In genomic region chr9:73149371-73150067, GRCh38 we compare ENCODE assay signal across 9 cellular contexts. TPM values are rescaled to one million over a fixed set of nuclear protein-coding genes. Genes with fewer than 3 reads are reported as not detected.
A peak's percentile ranks its signal among the peaks of the same experiment; 100 is the strongest.
DNase-seq lines count a peak whose midpoint lies in the region; ATAC-seq, FAIRE-seq and TF ChIP-seq lines count a peak whose summit lies in the region.
"Had no signal": no experiment of that assay in that cellular context is flagged by ENCODE, and none has a peak within 500 bp of the region (broad histone marks: within the 10 kb centered on the region; RNA-seq: fewer than 3 reads in every experiment).

No MANE protein-coding gene starts in this region.

- H3K36me3 Mint-ChIP-seq in MCF 10A (ENCODE audit: insufficient read depth, unreplicated experiment) = peaks cover 30% of the 10 kb centered on the region
- H3K36me3 Mint-ChIP-seq: naive B cell had no signal

- no peaks in the 10 kb centered on the region for H3K9me3 ChIP-seq in A549
- H3K9me3 ChIP-seq in lower lobe of right lung = no peaks in the 10 kb centered on the region
- H3K9me3 ChIP-seq in uterus = no peaks in the 10 kb centered on the region

- H3K27ac ChIP-seq in A549 = peak overlapping the region; percentile 87 to 89
- peak overlapping the region; percentile 74 for H3K27ac ChIP-seq in lower lobe of right lung
- peak overlapping the region; percentile 60 to 89 for H3K27ac ChIP-seq in uterus

- H3K27me3 Mint-ChIP-seq in MCF 10A (ENCODE audit: insufficient read depth, unreplicated experiment) = no peaks in the 10 kb centered on the region

- POLR2A ChIA-PET in A549 (lab: Yijun Ruan, JAX) (interaction anchor here (1.2 kb wide), 1 partner anchor 16 kb away, joined by 5 read pairs; no protein-coding TSS in a partner anchor), MCF 10A (lab: Yijun Ruan, JAX) (interaction anchor here (0.7 to 7.8 kb wide), 6 partner anchors 9 to 1939 kb away, joined by 3 to 183 read pairs (median 5); partner anchors contain the start of genes NMRK1 and OSTF1)

- TF ChIP-seq POLR2A in A549 (IDR thresholded peaks at IDR 0.05; ENCODE audit: low read length) (no peak), uterus (IDR thresholded peaks at IDR 0.05) (no peak)

- CTCF ChIA-PET in A549 (lab: Yijun Ruan, JAX) (interaction anchor here (0.6 to 1.5 kb wide), 2 partner anchors 12 to 547 kb away, joined by 5 read pairs; no protein-coding TSS in a partner anchor), MCF 10A (lab: Yijun Ruan, JAX) (interaction anchor here (0.6 to 1.4 kb wide), 3 partner anchors 15 to 878 kb away, joined by 3 to 4 read pairs (median 4); no protein-coding TSS in a partner anchor)

- H3K4me1 ChIP-seq in A549 (peaks cover 60% of the 10 kb centered on the region), lower lobe of right lung (peaks cover 51% of the 10 kb centered on the region), uterus (peaks cover 0 to 21% of the 10 kb centered on the region in 2 donors)

- H3K36me3 ChIP-seq in lower lobe of right lung = peaks cover 1% of the 10 kb centered on the region
- no peaks in the 10 kb centered on the region for H3K36me3 ChIP-seq in uterus

- peak overlapping the region; percentile 56 for H3K4me3 Mint-ChIP-seq in MCF 10A (ENCODE audit: unreplicated experiment)
- H3K4me3 Mint-ChIP-seq: naive B cell had no signal

- no TSS peak for BruUV-seq in MCF 10A (replicated peaks; lab: Mats Ljungman, UMichigan)

- peak; percentile 57 to 75 for DNase-seq in A549 (ENCODE audit: low read depth in 1 of 2, low spot score in 1 of 2)
- peak; percentile 80 for DNase-seq in NCI-H460 (ENCODE audit: extremely low read depth, low read depth)
- DNase-seq in MCF 10A (ENCODE audit: unreplicated experiment) = peak; percentile 83
- no peak for DNase-seq in lower lobe of right lung
- no peak for DNase-seq in uterus
- DNase-seq in NK-92 (lab: John Stamatoyannopoulos, UW; ENCODE audit: unreplicated experiment) = no peak
- DNase-seq: naive B cell had no signal

- H3K27me3 ChIP-seq in lower lobe of right lung (ENCODE audit: low read depth) = no peaks in the 10 kb centered on the region
- no peaks in the 10 kb centered on the region for H3K27me3 ChIP-seq in uterus

- TF ChIP-seq RAD21 in A549 (conservative IDR thresholded peaks at IDR 0.05 in 1 of 2, IDR thresholded peaks at IDR 0.05 in 1 of 2) = 0 out of 5 replicates have a peak, but pooled peaks of 1 of the 2 experiments have one; percentile 17

- peaks cover 40% of the 10 kb centered on the region for H3K4me1 Mint-ChIP-seq in MCF 10A (ENCODE audit: insufficient read depth, unreplicated experiment)

- FAIRE-seq in A549 (lab: Jason Lieb, UNC) = peak; percentile 99

- H3K4me3 ChIP-seq in A549 (peak overlapping the region; percentile 17; the same call in 1 of the 3 replicates), lower lobe of right lung (peak overlapping the region; percentile 6), uterus (peak overlapping the region in 1 of 2 donors; percentile 2)

- WGBS in A549 (ENCODE audit: missing lambda C conversion rate) = 3% methylated on average over 4 of the region's 4 CpGs

- TF ChIP-seq EP300 in A549 (IDR thresholded peaks at IDR 0.05) = peak in 1 of 2 experiments; percentile 32; a peak in 2 of 5 replicates

- peak overlapping the region; percentile 86 for H3K27ac Mint-ChIP-seq in MCF 10A (ENCODE audit: low read depth, unreplicated experiment)

- H3K9me3 Mint-ChIP-seq in MCF 10A (ENCODE audit: unreplicated experiment) = no peaks in the 10 kb centered on the region

- intact Hi-C loops in MCF 10A (cut with micrococcal nuclease) (loop anchor here (1.0 kb wide), 1 partner anchor 15 kb away; no protein-coding TSS in a partner anchor), lower lobe of right lung (cut with DNase I) (no loop called here), uterus (cut with DNase I; ENCODE audit: low total_unique reads) (no loop called here)

- H3K4me2 ChIP-seq in A549 = peak overlapping the region; percentile 89

- TF ChIP-seq CTCF in A549 (IDR thresholded peaks at IDR 0.05) = no peak
- no peak for TF ChIP-seq CTCF in MCF 10A (IDR thresholded peaks at IDR 0.05; ENCODE audit: unreplicated experiment)
- no peak for TF ChIP-seq CTCF in lower lobe of right lung (IDR thresholded peaks at IDR 0.05)
- no peak for TF ChIP-seq CTCF in uterus (IDR thresholded peaks at IDR 0.05)

- ATAC-seq in A549 (peak; percentile 50 to 62; a peak in 4 of 6 replicates), GM18502 (IDR thresholded peaks at IDR 0.05; ENCODE audit: poor library complexity, unreplicated experiment) (peak; percentile 74), HG02852 (IDR thresholded peaks at IDR 0.05; ENCODE audit: unreplicated experiment) (peak; percentile 65), lower lobe of right lung (peak; percentile 60 to 71)

TF ChIP-seq in A549, 52 proteins besides CTCF, POLR2A, EP300 and RAD21 (continues in another document):
- TF ChIP-seq EHMT2 (IDR thresholded peaks at IDR 0.05; ENCODE audit: low read depth) (no peak), JUN (IDR thresholded peaks at IDR 0.05) (peak; percentile 73 to 86; a peak in 3 of 5 replicates), ZSCAN20 (CRISPR knock-in tag; IDR thresholded peaks at IDR 0.05) (no peak), TFCP2L1 (CRISPR knock-in tag; IDR thresholded peaks at IDR 0.05) (no peak), CBX8 (IDR thresholded peaks at IDR 0.05) (no peak), ZNF302 (CRISPR knock-in tag; IDR thresholded peaks at IDR 0.05) (no peak), ZFP36 (IDR thresholded peaks at IDR 0.05; ENCODE audit: borderline replicate concordance, partially characterized antibody) (no peak), RFX5 (IDR thresholded peaks at IDR 0.05) (no peak; the same call in 1 of the 2 replicates), RCOR1 (IDR thresholded peaks at IDR 0.05; ENCODE audit: low read depth, low read length) (no peak), HES2 (IDR thresholded peaks at IDR 0.05) (no peak), GATA3 (IDR thresholded peaks at IDR 0.05; ENCODE audit: borderline replicate concordance) (peak; percentile 84; the same call in 1 of the 2 replicates), CHD4 (IDR thresholded peaks at IDR 0.05; ENCODE audit: borderline replicate concordance) (no peak), USF2 (IDR thresholded peaks at IDR 0.05) (no peak), EHF (CRISPR knock-in tag; IDR thresholded peaks at IDR 0.05) (no peak), MAFK (IDR thresholded peaks at IDR 0.05; ENCODE audit: partially characterized antibody) (peak; percentile 32), HMGXB4 (CRISPR knock-in tag; IDR thresholded peaks at IDR 0.05; ENCODE audit: borderline replicate concordance) (no peak), ATOH8 (CRISPR knock-in tag; IDR thresholded peaks at IDR 0.05; ENCODE audit: low read depth) (no peak), HOXB5 (CRISPR knock-in tag; IDR thresholded peaks at IDR 0.05) (no peak), BHLHE40 (IDR thresholded peaks at IDR 0.05; ENCODE audit: low read depth, low read length) (no peak), CHD2 (IDR thresholded peaks at IDR 0.05; ENCODE audit: low read length, partially characterized antibody) (no peak), NPAS2 (CRISPR knock-in tag; IDR thresholded peaks at IDR 0.05; ENCODE audit: borderline replicate concordance) (no peak), CBX2 (IDR thresholded peaks at IDR 0.05; ENCODE audit: borderline replicate concordance, low read depth) (no peak), FOXS1 (CRISPR knock-in tag; IDR thresholded peaks at IDR 0.05) (no peak), TP53 (CRISPR knock-in tag; IDR thresholded peaks at IDR 0.05) (no peak), ESRRA (IDR thresholded peaks at IDR 0.05; ENCODE audit: borderline replicate concordance, low read length) (no peak)

RNA-seq across cellular contexts. Expression of gene ANXA1, which starts 2.1 kb away (rescaled TPM):
- polyA plus RNA-seq in A549 (2011; rRNA removed) = 1,630 and 1,990 TPM in 2 replicates
- polyA plus RNA-seq in A549 (2012; cell fraction: cytosol; rRNA removed) = 803 and 959 TPM in 2 replicates
- polyA plus RNA-seq in A549 (2012; cell fraction: nucleus; rRNA removed) = 455 and 518 TPM in 2 replicates
- 1,437 to 1,601 TPM (median 1,494 TPM) in 3 replicates for polyA plus RNA-seq in A549 (2017; fragmentation: RNase III; extraction: RNeasy Plus Mini Kit Qiagen cat#74134 plus additional on column Dnase treatment)
- 502 and 534 TPM in 2 replicates for polyA minus RNA-seq in A549 (2011; rRNA and poly(A)+ RNA removed)
- total RNA-seq in NCI-H460 (2014; rRNA removed; shearing (Covaris generic)) = 617 and 627 TPM in 2 replicates
- polyA plus RNA-seq in NCI-H460 (2014; cell fraction: nucleus; rRNA removed) = 490 and 549 TPM in 2 replicates
- total RNA-seq in MCF 10A (2022) = 731 and 810 TPM in 2 replicates
- total RNA-seq in lower lobe of right lung = 340 TPM
- 100 to 1,000 TPM; 101 to 281 (median 187) TPM for total RNA-seq in uterus

Comparison
In these comparisons a context has a peak if more than half of its experiments do, and no peak if none do; other contexts are left out.
1. DNase-seq: peak in A549 (2 of 2), NCI-H460 (single experiment) and MCF 10A (single experiment); none in lower lobe of right lung (single experiment), uterus (0 of 2) and NK-92 (single experiment).
2. Peak in every context shown above with its lines, with median percentiles within 50 percentile points of each other: ATAC-seq and H3K27ac ChIP-seq.